Comparison of ENCODE assay signal across 8 cellular contexts in genomic region chr6:106511274-106512047, GRCh38.
DNase-seq lines count a peak whose midpoint lies in the region; ATAC-seq, FAIRE-seq and TF ChIP-seq lines count a peak whose summit lies in the region.

No MANE protein-coding gene starts in this region.

- peak in 3 of 5 donors; percentile 27 to 58 (median 35) for DNase-seq in CD4-positive, alpha-beta memory T cell
- DNase-seq in H54 (ENCODE audit: insufficient read length, low spot score) (no peak), SW480 (ENCODE audit: low spot score) (peak; percentile 47), choroid plexus epithelial cell (ENCODE audit: low read depth) (no peak), left lung (peak; percentile 49 to 88), NCI-H524 treated with DMSO at 0.1 percent for 48 hours (lab: John Stamatoyannopoulos, UW) (no peak), NOMO-1 treated with dmso at 0.1 percent for 144 hours (lab: John Stamatoyannopoulos, UW; ENCODE audit: unreplicated experiment) (no peak)

- H3K27me3 Mint-ChIP-seq in CD4-positive, alpha-beta memory T cell, result no peaks in the 10 kb centered on the region
- no peaks in the 10 kb centered on the region for H3K27me3 Mint-ChIP-seq in stimulated activated naive CD8-positive, alpha-beta T cell treated with anti-CD3 and anti-CD28 coated beads, Interleukin-15, Interleukin-2, amounts not matched to agents 100 ng/mL and 50 ng/mL, for 24 hours

- ATAC-seq in left lung, result peak; percentile 33

- peak overlapping the region; percentile 98 for H3K27ac ChIP-seq in CD4-positive, alpha-beta memory T cell (ENCODE audit: low read depth, low read length)
- peak overlapping the region; percentile 94 to 98 for H3K27ac ChIP-seq in left lung

- H3K27ac Mint-ChIP-seq in CD4-positive, alpha-beta memory T cell, result peak overlapping the region; percentile 66 to 96 (median 92)
- peak overlapping the region; percentile 92 for H3K27ac Mint-ChIP-seq in stimulated activated naive CD8-positive, alpha-beta T cell treated with anti-CD3 and anti-CD28 coated beads, Interleukin-15, Interleukin-2, amounts not matched to agents 100 ng/mL and 50 ng/mL, for 24 hours

- H3K36me3 Mint-ChIP-seq in CD4-positive, alpha-beta memory T cell, result peaks cover 0 to 17% of the 10 kb centered on the region in 2 donors
- H3K36me3 Mint-ChIP-seq in stimulated activated naive CD8-positive, alpha-beta T cell treated with anti-CD3 and anti-CD28 coated beads, Interleukin-15, Interleukin-2, amounts not matched to agents 100 ng/mL and 50 ng/mL, for 24 hours (ENCODE audit: low read depth), result peaks cover 7% of the 10 kb centered on the region

- H3K27me3 ChIP-seq in CD4-positive, alpha-beta memory T cell (ENCODE audit: insufficient read depth, low read length), result no peaks in the 10 kb centered on the region
- H3K27me3 ChIP-seq in left lung, result peaks cover 3 to 32% of the 10 kb centered on the region in 2 donors

- FAIRE-seq in H54 (lab: Jason Lieb, UNC), result no peak

- TF ChIP-seq POLR2A in H54 (IDR thresholded peaks at IDR 0.05; ENCODE audit: low read depth, low read length), result 0 out of 2 replicates have a peak, but pooled peaks have one; percentile 21

- H3K9me3 Mint-ChIP-seq in CD4-positive, alpha-beta memory T cell, result peaks cover 0 to 2% (median 0%) of the 10 kb centered on the region in 8 donors
- no peaks in the 10 kb centered on the region for H3K9me3 Mint-ChIP-seq in stimulated activated naive CD8-positive, alpha-beta T cell treated with anti-CD3 and anti-CD28 coated beads, Interleukin-15, Interleukin-2, amounts not matched to agents 100 ng/mL and 50 ng/mL, for 24 hours

- H3K4me3 Mint-ChIP-seq in CD4-positive, alpha-beta memory T cell, result peak overlapping the region; percentile 93 to 98 (median 95)
- H3K4me3 Mint-ChIP-seq in stimulated activated naive CD8-positive, alpha-beta T cell treated with anti-CD3 and anti-CD28 coated beads, Interleukin-15, Interleukin-2, amounts not matched to agents 100 ng/mL and 50 ng/mL, for 24 hours, result peak overlapping the region; percentile 93

- H3K4me1 Mint-ChIP-seq in CD4-positive, alpha-beta memory T cell, result peaks cover 24 to 63% (median 42%) of the 10 kb centered on the region in 4 donors
- H3K4me1 Mint-ChIP-seq in stimulated activated naive CD8-positive, alpha-beta T cell treated with anti-CD3 and anti-CD28 coated beads, Interleukin-15, Interleukin-2, amounts not matched to agents 100 ng/mL and 50 ng/mL, for 24 hours (ENCODE audit: low read depth), result peaks cover 60% of the 10 kb centered on the region

- H3K9me3 ChIP-seq in CD4-positive, alpha-beta memory T cell (ENCODE audit: control insufficient read depth in 1 of 2, low read length in 2 of 2), result no peaks in the 10 kb centered on the region
- no peaks in the 10 kb centered on the region for H3K9me3 ChIP-seq in left lung

- POLR2A ChIA-PET in CD4-positive, alpha-beta memory T cell (lab: Charles Lee; ENCODE audit: partially characterized antibody), result interaction anchor here (0.6 to 7.0 kb wide), 20 partner anchors 11 to 186 kb away, joined by 3 to 346 read pairs (median 8); partner anchors contain the start of gene ATG5

- intact Hi-C loops in CD4-positive, alpha-beta memory T cell (cut with micrococcal nuclease), result loop anchor here (1.0 to 5.0 kb wide), 8 partner anchors 9 to 519 kb away; partner anchors contain the start of genes ATG5, QRSL1 and RTN4IP1
- intact Hi-C loops in left lung (cut with DNase I), result no loop called here

- H3K4me3 ChIP-seq in CD4-positive, alpha-beta memory T cell (ENCODE audit: low read length in 2 of 2), result peak overlapping the region; percentile 70 to 85
- H3K4me3 ChIP-seq in choroid plexus epithelial cell (ENCODE audit: low read depth, low read length) (peak overlapping the region; percentile 77), left lung (peak overlapping the region; percentile 66 to 79)

- TF ChIP-seq CTCF in choroid plexus epithelial cell (conservative IDR thresholded peaks at IDR 0.05; ENCODE audit: low read depth, low read length), result no peak
- no peak for TF ChIP-seq CTCF in left lung (IDR thresholded peaks at IDR 0.05)

- CTCF ChIA-PET in CD4-positive, alpha-beta memory T cell (lab: Charles Lee; ENCODE audit: partially characterized antibody), result interaction anchor here (0.8 to 7.0 kb wide), 18 partner anchors 9 to 67 kb away, joined by 3 to 170 read pairs (median 12); no protein-coding TSS in a partner anchor

- H3K4me1 ChIP-seq in CD4-positive, alpha-beta memory T cell (ENCODE audit: insufficient read depth, low read length), result peaks cover 46% of the 10 kb centered on the region
- peaks cover 14 to 59% of the 10 kb centered on the region in 2 donors for H3K4me1 ChIP-seq in left lung

- H3K36me3 ChIP-seq in CD4-positive, alpha-beta memory T cell (ENCODE audit: insufficient read depth, low read length), result no peaks in the 10 kb centered on the region
- no peaks in the 10 kb centered on the region for H3K36me3 ChIP-seq in left lung

Comparison
In these comparisons a context has a peak if more than half of its experiments do, and no peak if none do; other contexts are left out.
1. DNase-seq: peak in CD4-positive, alpha-beta memory T cell (3 of 5), SW480 (single experiment) and left lung (2 of 2); none in H54 (single experiment), choroid plexus epithelial cell (single experiment), NCI-H524 treated with DMSO at 0.1 percent for 48 hours (single experiment) and NOMO-1 treated with dmso at 0.1 percent for 144 hours (single experiment).
2. Peak in every context shown above with its lines, with median percentiles within 50 percentile points of each other: H3K4me3 ChIP-seq.